ENCODE assay signal across 8 cellular contexts in the genomic region with DNA sequence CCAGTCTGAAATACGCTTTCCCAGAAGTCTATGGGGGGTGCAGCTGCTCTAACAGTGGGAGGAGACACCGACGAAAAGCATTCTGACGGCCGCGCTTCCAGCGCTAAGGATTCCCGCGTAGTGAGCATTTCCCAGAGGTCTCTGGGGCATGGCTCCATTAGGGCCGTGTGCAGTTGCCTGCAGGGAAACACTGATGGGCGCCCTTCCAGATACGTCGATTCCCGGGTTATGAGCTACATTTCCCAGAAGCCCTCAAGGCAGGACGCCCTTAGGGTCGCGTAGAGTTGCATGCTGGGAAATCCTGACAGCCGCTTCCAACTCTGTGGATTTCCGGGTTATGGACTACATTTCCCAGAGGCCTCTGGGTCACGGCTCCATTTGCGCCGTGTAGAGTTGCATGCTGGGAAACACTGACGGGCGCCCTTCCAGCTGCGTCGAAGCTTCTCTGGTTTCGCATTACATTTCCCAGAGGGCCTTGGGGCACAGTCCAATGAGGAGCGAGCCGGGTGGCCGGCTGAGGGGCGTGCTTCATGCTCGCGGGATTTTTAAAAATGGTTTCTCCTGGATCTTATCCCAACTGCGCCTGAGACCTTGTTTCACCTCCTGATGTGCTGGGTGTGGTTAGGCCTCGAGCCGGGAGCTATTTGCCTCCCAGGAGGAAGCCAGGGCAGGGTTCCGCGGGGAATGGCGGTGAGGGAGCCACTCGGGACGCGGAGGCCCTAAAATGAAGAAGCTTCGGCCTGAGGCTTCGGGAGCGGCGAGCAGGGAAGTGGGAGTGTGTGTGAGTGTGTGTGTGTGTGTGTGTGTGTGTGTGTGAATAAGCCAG. TPM values are rescaled to one million over a fixed set of nuclear protein-coding genes. Genes with fewer than 3 reads are reported as not detected.
DNase-seq lines count a peak whose midpoint lies in the region; ATAC-seq and TF ChIP-seq lines count a peak whose summit lies in the region.

No MANE protein-coding gene starts in this region.

- H3K27me3 ChIP-seq in OCI-LY3 (ENCODE audit: low read depth, low read length) (no peaks in the 10 kb centered on the region), mucosa of stomach (ENCODE audit: control insufficient read depth, insufficient read depth, low read length) (no peaks in the 10 kb centered on the region)

- peaks cover 59% of the 10 kb centered on the region for H3K36me3 Mint-ChIP-seq in activated T-cell treated with anti-CD3 and anti-CD28 coated beads, Interleukin-2, amount 50 U/mL, for 24 hours (ENCODE audit: low read depth)

- no peaks in the 10 kb centered on the region for H4K20me1 ChIP-seq in OCI-LY3 (ENCODE audit: insufficient read depth, low read length)

- peak overlapping the region; percentile 96 for H3K4me3 ChIP-seq in OCI-LY3 (ENCODE audit: low read length)
- H3K4me3 ChIP-seq in mucosa of stomach (ENCODE audit: low read length), result peak overlapping the region; percentile 74

- H3K27me3 Mint-ChIP-seq in activated T-cell treated with anti-CD3 and anti-CD28 coated beads, Interleukin-2, amount 50 U/mL, for 24 hours, result no peaks in the 10 kb centered on the region

- H3K9me3 ChIP-seq in OCI-LY3 (ENCODE audit: insufficient read depth, low read length), result peaks cover 11% of the 10 kb centered on the region
- H3K9me3 ChIP-seq in mucosa of stomach (ENCODE audit: control insufficient read depth, low read length), result no peaks in the 10 kb centered on the region

- H3K36me3 ChIP-seq in OCI-LY3 (replicated peaks; ENCODE audit: low read depth, low read length) (peaks cover 3% of the 10 kb centered on the region), mucosa of stomach (ENCODE audit: control insufficient read depth, insufficient read depth, low read length) (no peaks in the 10 kb centered on the region)

- H3K9ac ChIP-seq in OCI-LY3 (ENCODE audit: low read length) (peak overlapping the region; percentile 64), mucosa of stomach (ENCODE audit: low read length) (no peak overlapping the region)

- H3K79me2 ChIP-seq in OCI-LY3 (ENCODE audit: low read length), result peaks cover 10% of the 10 kb centered on the region; the same call in 1 of the 2 replicates

- peaks cover 19% of the 10 kb centered on the region for H3K4me1 Mint-ChIP-seq in activated T-cell treated with anti-CD3 and anti-CD28 coated beads, Interleukin-2, amount 50 U/mL, for 24 hours (ENCODE audit: low read depth)

- peak overlapping the region; percentile 97 for H3K4me3 Mint-ChIP-seq in activated T-cell treated with anti-CD3 and anti-CD28 coated beads, Interleukin-2, amount 50 U/mL, for 24 hours

- no peak overlapping the region for H3K27ac ChIP-seq in OCI-LY3 (ENCODE audit: low read length)

- peak overlapping the region; percentile 97 for H3K27ac Mint-ChIP-seq in activated T-cell treated with anti-CD3 and anti-CD28 coated beads, Interleukin-2, amount 50 U/mL, for 24 hours

- H3K4me2 ChIP-seq in OCI-LY3 (ENCODE audit: low read length), result peak overlapping the region; percentile 76

- H3K9me3 Mint-ChIP-seq in activated T-cell treated with anti-CD3 and anti-CD28 coated beads, Interleukin-2, amount 50 U/mL, for 24 hours, result peaks cover 35% of the 10 kb centered on the region

- ATAC-seq in GM19463 (IDR thresholded peaks at IDR 0.05; ENCODE audit: unreplicated experiment) (peak; percentile 98), esophagus mucosa (peak; percentile 98)

- TF ChIP-seq CTCF in OCI-LY3 (IDR thresholded peaks at IDR 0.05; ENCODE audit: low read depth, low read length), result no peak

- H2AFZ ChIP-seq in OCI-LY3 (ENCODE audit: low read depth, low read length), result peak overlapping the region; percentile 96

- H3K4me1 ChIP-seq in OCI-LY3 (ENCODE audit: low read length), result 0 out of 2 replicates have a peak, but pooled peaks cover 3% of the 10 kb centered on the region
- H3K4me1 ChIP-seq in mucosa of stomach (ENCODE audit: control insufficient read depth, insufficient read depth, low read length), result no peaks in the 10 kb centered on the region

- DNase-seq in CMK (ENCODE audit: low read depth) (peak; percentile 99), HPDE6-E6E7 (ENCODE audit: extremely low spot score) (peak; percentile 96)
- peak; percentile 86 for DNase-seq in activated T-cell treated with anti-CD3 and anti-CD28 coated beads, Interleukin-2, amount 50 U/mL, for 24 hours
- peak; percentile 85 for DNase-seq in stimulated activated CD8-positive, alpha-beta memory T cell treated with anti-CD3 and anti-CD28 coated beads, Interleukin-4, amount 100 ng/mL, for 48 hours

RNA-seq across cellular contexts. Expression of gene ZNF331, which starts 17.2 kb away (rescaled TPM):
- total RNA-seq in esophagus mucosa, result 4.6 TPM

RNA-seq across cellular contexts. Expression of gene ZNF813, which starts 53.2 kb away (rescaled TPM):
- 1.9 TPM for total RNA-seq in esophagus mucosa
